ENCODE assay signal across 1 cellular context in genomic region chr19:46613525-46613924, GRCh38.
TF ChIP-seq lines count a peak whose summit lies in the region.

No MANE protein-coding gene starts in this region.

TF ChIP-seq in neural cell, 6 proteins besides CTCF, POLR2A, EP300 and RAD21 (continued from another document):
- TF ChIP-seq REST (IDR thresholded peaks at IDR 0.05; ENCODE audit: borderline replicate concordance): no peak
- TF ChIP-seq EZH2 (IDR thresholded peaks at IDR 0.05; ENCODE audit: borderline replicate concordance, insufficient read depth, low read length, poor library complexity, severe bottlenecking): no peak
- TF ChIP-seq TAF1 (IDR thresholded peaks at IDR 0.05; ENCODE audit: low read depth): no peak
- TF ChIP-seq SMC3 (conservative IDR thresholded peaks at IDR 0.05; ENCODE audit: poor library complexity): no peak
- no peak for TF ChIP-seq MXI1 (conservative IDR thresholded peaks at IDR 0.05; ENCODE audit: poor library complexity, severe bottlenecking)
TF ChIP-seq in neural cell: peak in this region for 0.
